ENCODE assay signal across 17 cellular contexts in the genomic region with DNA sequence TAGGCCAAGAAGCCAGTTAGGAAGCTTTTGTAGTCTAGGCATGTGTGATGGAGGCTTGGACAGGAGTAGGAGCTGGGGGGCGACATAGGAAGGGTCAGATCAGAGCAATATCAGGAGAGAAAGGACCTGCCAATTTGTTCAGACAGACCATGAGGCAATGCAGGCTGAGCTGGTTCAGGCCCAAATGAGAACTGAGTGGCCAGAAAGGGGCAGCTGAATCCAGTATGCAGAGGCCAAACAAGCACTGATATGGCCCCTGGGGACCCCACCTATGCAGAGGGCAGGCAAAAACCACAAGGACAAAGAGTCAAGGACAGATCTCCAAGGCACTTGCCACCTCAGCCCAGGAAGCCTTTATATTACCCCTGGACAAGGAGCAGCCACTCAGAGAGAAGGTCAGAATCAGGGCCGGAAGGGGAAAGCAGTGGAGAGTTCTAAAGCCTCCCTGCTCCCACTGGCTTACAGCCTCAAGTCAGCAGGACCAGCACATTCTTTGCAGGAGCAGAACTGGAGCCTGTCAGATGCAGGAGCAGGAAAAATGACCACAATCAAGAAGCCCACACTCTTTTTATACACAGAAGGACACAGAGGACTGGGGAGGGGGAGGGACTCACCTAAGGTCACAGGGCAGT.
"Had no signal": no experiment of that assay in that cellular context is flagged by ENCODE, and none has a peak within 500 bp of the region (broad histone marks: within the 10 kb centered on the region; RNA-seq: fewer than 3 reads in every experiment).

No MANE protein-coding gene starts in this region.

- H3K4me1 ChIP-seq: colonic mucosa, suprapubic skin had no signal

- H3K36me3 Mint-ChIP-seq: activated naive CD4-positive, alpha-beta T cell treated with anti-CD3 and anti-CD28 coated beads, Interleukin-2, amount 10 ng/mL, durations not matched to agents 7 days and 5 days had no signal

- ATAC-seq: stimulated activated naive CD8-positive, alpha-beta T cell treated with anti-CD3 and anti-CD28 coated beads, Interleukin-15, Interleukin-2, amounts not matched to agents 100 U/mL and 50 U/mL, for 24 hours had no signal

- H3K27me3 ChIP-seq: cardiac muscle cell, colonic mucosa, neutrophil, suprapubic skin had no signal

- H3K27me3 Mint-ChIP-seq: naive B cell had no signal

- H3K36me3 ChIP-seq: cardiac muscle cell, colonic mucosa, neutrophil, suprapubic skin had no signal

- H3K9me3 Mint-ChIP-seq: activated naive CD4-positive, alpha-beta T cell treated with anti-CD3 and anti-CD28 coated beads, Interleukin-2, amount 10 ng/mL, durations not matched to agents 7 days and 5 days; activated T-cell treated with anti-CD3 and anti-CD28 coated beads, Interleukin-2, amount 50 U/mL, for 24 hours; naive B cell had no signal

- H3K27ac ChIP-seq: cardiac muscle cell, colonic mucosa, neutrophil, suprapubic skin, VCaP had no signal

- H3K4me1 Mint-ChIP-seq: activated naive CD4-positive, alpha-beta T cell treated with anti-CD3 and anti-CD28 coated beads, Interleukin-2, amount 10 ng/mL, durations not matched to agents 7 days and 5 days had no signal

- H3K27ac Mint-ChIP-seq: activated naive CD4-positive, alpha-beta T cell treated with anti-CD3 and anti-CD28 coated beads, Interleukin-2, amount 10 ng/mL, durations not matched to agents 7 days and 5 days; activated T-cell treated with anti-CD3 and anti-CD28 coated beads, Interleukin-2, amount 50 U/mL, for 24 hours had no signal

- FAIRE-seq: small intestine had no signal

- H3K9me3 ChIP-seq: colonic mucosa, neutrophil, suprapubic skin had no signal

- DNase-seq: activated CD4-positive, alpha-beta T cell treated with anti-CD3 and anti-CD28 coated beads for 1 hour; activated CD4-positive, alpha-beta T cell treated with anti-CD3 and anti-CD28 coated beads, Interleukin-2, amount 50 U/mL, for 4 hours; activated naive CD4-positive, alpha-beta T cell treated with anti-CD3 and anti-CD28 coated beads, Interleukin-2, amount 10 ng/mL, durations not matched to agents 7 days and 5 days; activated T-cell treated with anti-CD3 and anti-CD28 coated beads, Interleukin-2, amount 50 U/mL, for 24 hours; colonic mucosa; effector memory CD4-positive, alpha-beta T cell; foreskin fibroblast; left cardiac atrium; naive B cell; small intestine; stimulated activated CD4-positive, alpha-beta T cell treated with anti-CD3 and anti-CD28 coated beads, Interleukin-4, amount 100 ng/mL, for 4 hours; stimulated activated CD8-positive, alpha-beta memory T cell treated with anti-CD3 and anti-CD28 coated beads, Interleukin-4, amount 100 ng/mL, for 48 hours; stimulated activated naive CD8-positive, alpha-beta T cell treated with anti-CD3 and anti-CD28 coated beads, Interleukin-15, Interleukin-2, amounts not matched to agents 100 U/mL and 50 U/mL, for 24 hours had no signal

- H3K4me3 ChIP-seq: cardiac muscle cell, colonic mucosa, suprapubic skin had no signal

- H3K4me3 Mint-ChIP-seq: activated naive CD4-positive, alpha-beta T cell treated with anti-CD3 and anti-CD28 coated beads, Interleukin-2, amount 10 ng/mL, durations not matched to agents 7 days and 5 days; activated T-cell treated with anti-CD3 and anti-CD28 coated beads, Interleukin-2, amount 50 U/mL, for 24 hours; naive B cell had no signal
